In genomic region chr17:82458130-82458884, GRCh38 we compare ENCODE assay signal across 8 cellular contexts. TPM values are rescaled to one million over a fixed set of nuclear protein-coding genes. Genes with fewer than 3 reads are reported as not detected.
DNase-seq lines count a peak whose midpoint lies in the region; ATAC-seq and TF ChIP-seq lines count a peak whose summit lies in the region.

TSS of gene NARF (plus strand) at chr17:82458741. CDS start at chr17:82458804, 63 bp downstream.

- no peak for TF ChIP-seq CTCF in activated B cell treated with CpG ODN at 0.5 μM for 24 hours (IDR thresholded peaks at IDR 0.05)

- peak; percentile 93 for TF ChIP-seq POLR2A in GM18951 (IDR thresholded peaks at IDR 0.05; ENCODE audit: extremely low read depth, insufficient read depth, insufficient read length)

- H3K9me3 Mint-ChIP-seq in activated B cell treated with CpG ODN at 0.5 μM for 24 hours, result no peaks in the 10 kb centered on the region

- peak within 1 kb of the TSS; percentile 96 for H3K27ac Mint-ChIP-seq in activated B cell treated with CpG ODN at 0.5 μM for 24 hours

- H3K36me3 Mint-ChIP-seq in activated B cell treated with CpG ODN at 0.5 μM for 24 hours (ENCODE audit: low read depth), result peaks cover 27% of the 10 kb centered on the region

- H3K27ac ChIP-seq in caudate nucleus (ENCODE audit: low read depth, low read length), result peak within 1 kb of the TSS; percentile 100

- ATAC-seq in HG03196 (IDR thresholded peaks at IDR 0.05; ENCODE audit: unreplicated experiment), result peak; percentile 94
- ATAC-seq in activated B cell treated with CpG ODN at 0.5 μM for 24 hours (ENCODE audit: low read depth), result peak; percentile 96

- CTCF ChIA-PET in activated B cell treated with CpG ODN at 0.5 μM for 24 hours (lab: Charles Lee), result no interaction called here

- POLR2A ChIA-PET in activated B cell treated with CpG ODN at 0.5 μM for 24 hours (lab: Charles Lee), result interaction anchor here (0.9 to 4.9 kb wide), 15 partner anchors 10 to 184 kb away, joined by 3 to 99 read pairs (median 7); partner anchors contain the start of genes CSNK1D, FOXK2, HEXD and OGFOD3

- intact Hi-C loops in activated B cell treated with CpG ODN at 0.5 μM for 24 hours (cut with micrococcal nuclease), result loop anchor here (1.0 to 5.0 kb wide), 6 partner anchors 9 to 776 kb away; partner anchors contain the start of genes ARL16, FOXK2, HEXD and HGS

- peak within 1 kb of the TSS; percentile 88 for H3K4me3 Mint-ChIP-seq in activated B cell treated with CpG ODN at 0.5 μM for 24 hours

- H3K4me1 Mint-ChIP-seq in activated B cell treated with CpG ODN at 0.5 μM for 24 hours, result peaks cover 19% of the 10 kb centered on the region

- no peaks in the 10 kb centered on the region for H3K27me3 Mint-ChIP-seq in activated B cell treated with CpG ODN at 0.5 μM for 24 hours

- DNase-seq in AG08395 (ENCODE audit: low spot score), result peak; percentile 99
- DNase-seq in NCI-H345 (lab: John Stamatoyannopoulos, UW), result peak; percentile 100
- DNase-seq in activated B cell treated with CpG ODN at 0.5 μM for 24 hours, result peak; percentile 95
- DNase-seq in caudate nucleus (lab: John Stamatoyannopoulos, UW), result peak; percentile 77 to 99 (median 97)
- peak; percentile 99 for DNase-seq in inferior parietal cortex (ENCODE audit: extremely low spot score)
- peak; percentile 90 to 93 for DNase-seq in stimulated activated CD4-positive, alpha-beta T cell treated with anti-CD3 and anti-CD28 coated beads, Interleukin-12 subunit alpha, Interleukin-12 subunit beta, amount 100 ng/mL, for 24 hours (ENCODE audit: low read depth in 2 of 2)

- in situ Hi-C loops in GM18951 (cut with MboI; ENCODE audit: low sequenced_read_pairs, unreplicated experiment), result no loop called here

RNA-seq across cellular contexts. Expression of gene NARF, which starts in this region (rescaled TPM):
- total RNA-seq in activated B cell treated with CpG ODN at 0.5 μM for 24 hours, result 77.8 and 81.9 TPM in 2 replicates

Comparison
In these comparisons a context has a peak if more than half of its experiments do, and no peak if none do; other contexts are left out.
1. Peak in every context shown above with its lines: DNase-seq, ATAC-seq and H3K27ac ChIP-seq.